Comparison of ENCODE assay signal across 1 cellular context in the genomic region with DNA sequence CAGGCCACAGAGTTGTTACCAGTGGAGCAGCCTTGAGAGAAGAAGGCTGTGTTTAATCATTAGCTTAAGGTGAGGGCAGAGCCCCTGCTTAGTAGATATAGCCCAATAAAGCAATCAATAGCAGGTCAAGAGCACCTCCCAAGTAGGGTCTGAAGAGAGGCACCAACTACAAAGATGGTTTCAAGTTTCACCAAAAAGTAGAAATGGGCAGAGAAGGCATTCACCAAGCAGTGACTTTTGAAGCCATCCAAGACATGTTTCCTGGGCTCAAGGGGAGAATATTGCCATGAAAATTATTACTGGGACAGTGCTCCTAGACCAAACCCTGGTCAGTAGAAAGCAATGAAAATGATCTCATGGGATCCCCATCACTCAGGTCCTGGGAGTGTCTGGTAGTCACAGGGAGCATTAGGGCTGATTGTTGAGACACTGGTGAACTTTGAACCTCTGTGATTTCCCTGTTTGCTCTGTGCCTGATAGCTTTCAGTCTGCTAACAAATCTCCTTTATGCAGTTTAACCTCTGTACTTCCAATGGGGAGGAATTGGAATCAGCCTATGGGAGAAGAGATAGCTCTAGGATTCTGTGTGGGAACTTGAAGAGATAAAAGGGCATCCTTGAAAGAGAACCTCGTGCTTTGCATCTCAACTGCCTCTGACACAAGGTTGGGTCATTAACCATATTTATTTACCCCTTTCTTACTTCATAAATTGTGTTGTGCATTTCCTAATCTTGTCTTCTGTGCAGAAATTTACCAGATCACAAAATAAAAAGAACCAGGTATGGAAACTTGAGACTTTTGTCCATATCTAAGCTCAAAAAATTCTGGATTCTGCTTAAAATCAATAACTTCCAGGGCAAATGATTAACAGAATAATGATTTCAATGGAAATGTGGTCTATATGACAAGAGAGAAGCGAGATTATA.
TF ChIP-seq lines count a peak whose summit lies in the region.

No MANE protein-coding gene starts in this region.

TF ChIP-seq in HepG2, 621 proteins besides CTCF, POLR2A, EP300 and RAD21 (continues in another document):
- TF ChIP-seq, protein P1, sequence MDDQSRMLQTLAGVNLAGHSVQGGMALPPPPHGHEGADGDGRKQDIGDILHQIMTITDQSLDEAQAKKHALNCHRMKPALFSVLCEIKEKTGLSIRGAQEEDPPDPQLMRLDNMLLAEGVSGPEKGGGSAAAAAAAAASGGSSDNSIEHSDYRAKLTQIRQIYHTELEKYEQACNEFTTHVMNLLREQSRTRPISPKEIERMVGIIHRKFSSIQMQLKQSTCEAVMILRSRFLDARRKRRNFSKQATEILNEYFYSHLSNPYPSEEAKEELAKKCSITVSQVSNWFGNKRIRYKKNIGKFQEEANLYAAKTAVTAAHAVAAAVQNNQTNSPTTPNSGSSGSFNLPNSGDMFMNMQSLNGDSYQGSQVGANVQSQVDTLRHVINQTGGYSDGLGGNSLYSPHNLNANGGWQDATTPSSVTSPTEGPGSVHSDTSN (CRISPR knock-in tag; IDR thresholded peaks at IDR 0.05; ENCODE audit: borderline replicate concordance) = no peak
- TF ChIP-seq, protein P2, sequence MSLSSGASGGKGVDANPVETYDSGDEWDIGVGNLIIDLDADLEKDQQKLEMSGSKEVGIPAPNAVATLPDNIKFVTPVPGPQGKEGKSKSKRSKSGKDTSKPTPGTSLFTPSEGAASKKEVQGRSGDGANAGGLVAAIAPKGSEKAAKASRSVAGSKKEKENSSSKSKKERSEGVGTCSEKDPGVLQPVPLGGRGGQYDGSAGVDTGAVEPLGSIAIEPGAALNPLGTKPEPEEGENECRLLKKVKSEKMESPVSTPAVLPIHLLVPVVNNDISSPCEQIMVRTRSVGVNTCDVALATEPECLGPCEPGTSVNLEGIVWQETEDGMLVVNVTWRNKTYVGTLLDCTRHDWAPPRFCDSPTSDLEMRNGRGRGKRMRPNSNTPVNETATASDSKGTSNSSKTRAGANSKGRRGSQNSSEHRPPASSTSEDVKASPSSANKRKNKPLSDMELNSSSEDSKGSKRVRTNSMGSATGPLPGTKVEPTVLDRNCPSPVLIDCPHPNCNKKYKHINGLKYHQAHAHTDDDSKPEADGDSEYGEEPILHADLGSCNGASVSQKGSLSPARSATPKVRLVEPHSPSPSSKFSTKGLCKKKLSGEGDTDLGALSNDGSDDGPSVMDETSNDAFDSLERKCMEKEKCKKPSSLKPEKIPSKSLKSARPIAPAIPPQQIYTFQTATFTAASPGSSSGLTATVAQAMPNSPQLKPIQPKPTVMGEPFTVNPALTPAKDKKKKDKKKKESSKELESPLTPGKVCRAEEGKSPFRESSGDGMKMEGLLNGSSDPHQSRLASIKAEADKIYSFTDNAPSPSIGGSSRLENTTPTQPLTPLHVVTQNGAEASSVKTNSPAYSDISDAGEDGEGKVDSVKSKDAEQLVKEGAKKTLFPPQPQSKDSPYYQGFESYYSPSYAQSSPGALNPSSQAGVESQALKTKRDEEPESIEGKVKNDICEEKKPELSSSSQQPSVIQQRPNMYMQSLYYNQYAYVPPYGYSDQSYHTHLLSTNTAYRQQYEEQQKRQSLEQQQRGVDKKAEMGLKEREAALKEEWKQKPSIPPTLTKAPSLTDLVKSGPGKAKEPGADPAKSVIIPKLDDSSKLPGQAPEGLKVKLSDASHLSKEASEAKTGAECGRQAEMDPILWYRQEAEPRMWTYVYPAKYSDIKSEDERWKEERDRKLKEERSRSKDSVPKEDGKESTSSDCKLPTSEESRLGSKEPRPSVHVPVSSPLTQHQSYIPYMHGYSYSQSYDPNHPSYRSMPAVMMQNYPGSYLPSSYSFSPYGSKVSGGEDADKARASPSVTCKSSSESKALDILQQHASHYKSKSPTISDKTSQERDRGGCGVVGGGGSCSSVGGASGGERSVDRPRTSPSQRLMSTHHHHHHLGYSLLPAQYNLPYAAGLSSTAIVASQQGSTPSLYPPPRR (CRISPR knock-in tag; IDR thresholded peaks at IDR 0.05; ENCODE audit: borderline replicate concordance) = peak; percentile 35; the same call in 1 of the 2 replicates
- TF ChIP-seq THYN1 (CRISPR knock-in tag; IDR thresholded peaks at IDR 0.05; ENCODE audit: borderline replicate concordance, low read depth) = no peak
- peak; percentile 45; the same call in 1 of the 2 replicates for TF ChIP-seq RXRB (CRISPR knock-in tag; IDR thresholded peaks at IDR 0.05; ENCODE audit: borderline replicate concordance)
- TF ChIP-seq ZNF563 (CRISPR knock-in tag; IDR thresholded peaks at IDR 0.05) = no peak
- no peak for TF ChIP-seq FOSL1 (CRISPR knock-in tag; IDR thresholded peaks at IDR 0.05; ENCODE audit: borderline replicate concordance)
- no peak for TF ChIP-seq XRCC5 (optimal IDR thresholded peaks at IDR 0.05; ENCODE audit: low read length)
- TF ChIP-seq GTF2F1 (IDR thresholded peaks at IDR 0.05; ENCODE audit: low read length) = no peak
- TF ChIP-seq KDM5A (IDR thresholded peaks at IDR 0.05; ENCODE audit: borderline replicate concordance, low read length) = no peak; the same call in 1 of the 2 replicates
- TF ChIP-seq NBN (conservative IDR thresholded peaks at IDR 0.05) = no peak
- no peak for TF ChIP-seq ZSCAN12 (CRISPR knock-in tag; IDR thresholded peaks at IDR 0.05)
- TF ChIP-seq, protein P3, sequence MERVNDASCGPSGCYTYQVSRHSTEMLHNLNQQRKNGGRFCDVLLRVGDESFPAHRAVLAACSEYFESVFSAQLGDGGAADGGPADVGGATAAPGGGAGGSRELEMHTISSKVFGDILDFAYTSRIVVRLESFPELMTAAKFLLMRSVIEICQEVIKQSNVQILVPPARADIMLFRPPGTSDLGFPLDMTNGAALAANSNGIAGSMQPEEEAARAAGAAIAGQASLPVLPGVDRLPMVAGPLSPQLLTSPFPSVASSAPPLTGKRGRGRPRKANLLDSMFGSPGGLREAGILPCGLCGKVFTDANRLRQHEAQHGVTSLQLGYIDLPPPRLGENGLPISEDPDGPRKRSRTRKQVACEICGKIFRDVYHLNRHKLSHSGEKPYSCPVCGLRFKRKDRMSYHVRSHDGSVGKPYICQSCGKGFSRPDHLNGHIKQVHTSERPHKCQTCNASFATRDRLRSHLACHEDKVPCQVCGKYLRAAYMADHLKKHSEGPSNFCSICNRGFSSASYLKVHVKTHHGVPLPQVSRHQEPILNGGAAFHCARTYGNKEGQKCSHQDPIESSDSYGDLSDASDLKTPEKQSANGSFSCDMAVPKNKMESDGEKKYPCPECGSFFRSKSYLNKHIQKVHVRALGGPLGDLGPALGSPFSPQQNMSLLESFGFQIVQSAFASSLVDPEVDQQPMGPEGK (CRISPR knock-in tag; IDR thresholded peaks at IDR 0.05) = no peak
- no peak for TF ChIP-seq ZNF629 (CRISPR knock-in tag; conservative IDR thresholded peaks at IDR 0.05)
- TF ChIP-seq ZNF253 (CRISPR knock-in tag; IDR thresholded peaks at IDR 0.05; ENCODE audit: borderline replicate concordance) = no peak
- TF ChIP-seq ZNF614 (CRISPR knock-in tag; IDR thresholded peaks at IDR 0.05; ENCODE audit: borderline replicate concordance) = no peak
- TF ChIP-seq ADNP (CRISPR knock-in tag; IDR thresholded peaks at IDR 0.05) = no peak
- no peak for TF ChIP-seq ATAD3A (CRISPR knock-in tag; IDR thresholded peaks at IDR 0.05)
- TF ChIP-seq, protein P4, sequence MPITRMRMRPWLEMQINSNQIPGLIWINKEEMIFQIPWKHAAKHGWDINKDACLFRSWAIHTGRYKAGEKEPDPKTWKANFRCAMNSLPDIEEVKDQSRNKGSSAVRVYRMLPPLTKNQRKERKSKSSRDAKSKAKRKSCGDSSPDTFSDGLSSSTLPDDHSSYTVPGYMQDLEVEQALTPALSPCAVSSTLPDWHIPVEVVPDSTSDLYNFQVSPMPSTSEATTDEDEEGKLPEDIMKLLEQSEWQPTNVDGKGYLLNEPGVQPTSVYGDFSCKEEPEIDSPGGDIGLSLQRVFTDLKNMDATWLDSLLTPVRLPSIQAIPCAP (CRISPR knock-in tag; IDR thresholded peaks at IDR 0.05; ENCODE audit: low read depth) = no peak
- TF ChIP-seq NKX3-1 (CRISPR knock-in tag; IDR thresholded peaks at IDR 0.05) = no peak
- TF ChIP-seq, protein P5, sequence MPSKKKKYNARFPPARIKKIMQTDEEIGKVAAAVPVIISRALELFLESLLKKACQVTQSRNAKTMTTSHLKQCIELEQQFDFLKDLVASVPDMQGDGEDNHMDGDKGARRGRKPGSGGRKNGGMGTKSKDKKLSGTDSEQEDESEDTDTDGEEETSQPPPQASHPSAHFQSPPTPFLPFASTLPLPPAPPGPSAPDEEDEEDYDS (CRISPR knock-in tag; IDR thresholded peaks at IDR 0.05) = 0 out of 2 replicates have a peak, but pooled peaks have one; percentile 41
- no peak for TF ChIP-seq SMC3 (IDR thresholded peaks at IDR 0.05; ENCODE audit: low read length)
- no peak for TF ChIP-seq ZNF552 (CRISPR knock-in tag; IDR thresholded peaks at IDR 0.05; ENCODE audit: borderline replicate concordance)
- TF ChIP-seq SOX5 (CRISPR knock-in tag; IDR thresholded peaks at IDR 0.05; ENCODE audit: borderline replicate concordance) = peak; percentile 48; the same call in 1 of the 2 replicates
- TF ChIP-seq GATAD2A (CRISPR knock-in tag; IDR thresholded peaks at IDR 0.05) = peak; percentile 52
- TF ChIP-seq CCAR2 (optimal IDR thresholded peaks at IDR 0.05; ENCODE audit: low read depth, low read length) = no peak
- TF ChIP-seq, protein P6, sequence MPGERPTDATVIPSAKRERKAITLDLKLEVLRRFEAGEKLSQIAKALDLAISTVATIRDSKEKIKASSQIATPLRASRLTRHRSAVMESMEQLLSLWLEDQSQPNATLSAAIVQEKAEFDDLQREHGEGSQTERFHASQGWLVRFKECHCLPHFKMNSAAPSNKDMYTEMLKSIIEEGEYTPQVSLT (CRISPR knock-in tag; IDR thresholded peaks at IDR 0.05; ENCODE audit: borderline replicate concordance, low read depth) = no peak
- no peak for TF ChIP-seq ZFP82 (CRISPR knock-in tag; IDR thresholded peaks at IDR 0.05; ENCODE audit: borderline replicate concordance)
- no peak for TF ChIP-seq SOX13 (IDR thresholded peaks at IDR 0.05)
- TF ChIP-seq SOX13 (CRISPR knock-in tag; conservative IDR thresholded peaks at IDR 0.05 in 1 of 2, IDR thresholded peaks at IDR 0.05 in 1 of 2) = peak in 1 of 2 experiments; percentile 64; a peak in 2 of 4 replicates
- TF ChIP-seq ZNF460 (CRISPR knock-in tag; IDR thresholded peaks at IDR 0.05; ENCODE audit: borderline replicate concordance) = no peak
- TF ChIP-seq, protein P7, sequence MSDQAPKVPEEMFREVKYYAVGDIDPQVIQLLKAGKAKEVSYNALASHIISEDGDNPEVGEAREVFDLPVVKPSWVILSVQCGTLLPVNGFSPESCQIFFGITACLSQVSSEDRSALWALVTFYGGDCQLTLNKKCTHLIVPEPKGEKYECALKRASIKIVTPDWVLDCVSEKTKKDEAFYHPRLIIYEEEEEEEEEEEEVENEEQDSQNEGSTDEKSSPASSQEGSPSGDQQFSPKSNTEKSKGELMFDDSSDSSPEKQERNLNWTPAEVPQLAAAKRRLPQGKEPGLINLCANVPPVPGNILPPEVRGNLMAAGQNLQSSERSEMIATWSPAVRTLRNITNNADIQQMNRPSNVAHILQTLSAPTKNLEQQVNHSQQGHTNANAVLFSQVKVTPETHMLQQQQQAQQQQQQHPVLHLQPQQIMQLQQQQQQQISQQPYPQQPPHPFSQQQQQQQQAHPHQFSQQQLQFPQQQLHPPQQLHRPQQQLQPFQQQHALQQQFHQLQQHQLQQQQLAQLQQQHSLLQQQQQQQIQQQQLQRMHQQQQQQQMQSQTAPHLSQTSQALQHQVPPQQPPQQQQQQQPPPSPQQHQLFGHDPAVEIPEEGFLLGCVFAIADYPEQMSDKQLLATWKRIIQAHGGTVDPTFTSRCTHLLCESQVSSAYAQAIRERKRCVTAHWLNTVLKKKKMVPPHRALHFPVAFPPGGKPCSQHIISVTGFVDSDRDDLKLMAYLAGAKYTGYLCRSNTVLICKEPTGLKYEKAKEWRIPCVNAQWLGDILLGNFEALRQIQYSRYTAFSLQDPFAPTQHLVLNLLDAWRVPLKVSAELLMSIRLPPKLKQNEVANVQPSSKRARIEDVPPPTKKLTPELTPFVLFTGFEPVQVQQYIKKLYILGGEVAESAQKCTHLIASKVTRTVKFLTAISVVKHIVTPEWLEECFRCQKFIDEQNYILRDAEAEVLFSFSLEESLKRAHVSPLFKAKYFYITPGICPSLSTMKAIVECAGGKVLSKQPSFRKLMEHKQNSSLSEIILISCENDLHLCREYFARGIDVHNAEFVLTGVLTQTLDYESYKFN (CRISPR knock-in tag; conservative IDR thresholded peaks at IDR 0.05) = peak; percentile 88
- TF ChIP-seq ZKSCAN1 (IDR thresholded peaks at IDR 0.05; ENCODE audit: low read length) = no peak
- peak; percentile 26; the same call in 1 of the 2 replicates for TF ChIP-seq CHD4 (IDR thresholded peaks at IDR 0.05; ENCODE audit: borderline replicate concordance, low read length)
- TF ChIP-seq HDAC6 (IDR thresholded peaks at IDR 0.05; ENCODE audit: low read depth, low read length) = no peak
- peak; percentile 50; the same call in 1 of the 2 replicates for TF ChIP-seq HDAC2 (CRISPR knock-in tag; IDR thresholded peaks at IDR 0.05)
- TF ChIP-seq, protein P8, sequence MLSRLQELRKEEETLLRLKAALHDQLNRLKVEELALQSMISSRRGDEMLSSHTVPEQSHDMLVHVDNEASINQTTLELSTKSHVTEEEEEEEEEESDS (CRISPR knock-in tag; IDR thresholded peaks at IDR 0.05; ENCODE audit: borderline replicate concordance) = no peak
- no peak for TF ChIP-seq MTA1 (CRISPR knock-in tag; IDR thresholded peaks at IDR 0.05; ENCODE audit: borderline replicate concordance)
- no peak for TF ChIP-seq SMYD3 (CRISPR knock-in tag; IDR thresholded peaks at IDR 0.05)
- TF ChIP-seq STAT5B (CRISPR knock-in tag; IDR thresholded peaks at IDR 0.05) = no peak
- no peak for TF ChIP-seq LCORL (IDR thresholded peaks at IDR 0.05)
- TF ChIP-seq LCORL (CRISPR knock-in tag; IDR thresholded peaks at IDR 0.05) = peak; percentile 41; the same call in 1 of the 2 replicates
- TF ChIP-seq, protein P9, sequence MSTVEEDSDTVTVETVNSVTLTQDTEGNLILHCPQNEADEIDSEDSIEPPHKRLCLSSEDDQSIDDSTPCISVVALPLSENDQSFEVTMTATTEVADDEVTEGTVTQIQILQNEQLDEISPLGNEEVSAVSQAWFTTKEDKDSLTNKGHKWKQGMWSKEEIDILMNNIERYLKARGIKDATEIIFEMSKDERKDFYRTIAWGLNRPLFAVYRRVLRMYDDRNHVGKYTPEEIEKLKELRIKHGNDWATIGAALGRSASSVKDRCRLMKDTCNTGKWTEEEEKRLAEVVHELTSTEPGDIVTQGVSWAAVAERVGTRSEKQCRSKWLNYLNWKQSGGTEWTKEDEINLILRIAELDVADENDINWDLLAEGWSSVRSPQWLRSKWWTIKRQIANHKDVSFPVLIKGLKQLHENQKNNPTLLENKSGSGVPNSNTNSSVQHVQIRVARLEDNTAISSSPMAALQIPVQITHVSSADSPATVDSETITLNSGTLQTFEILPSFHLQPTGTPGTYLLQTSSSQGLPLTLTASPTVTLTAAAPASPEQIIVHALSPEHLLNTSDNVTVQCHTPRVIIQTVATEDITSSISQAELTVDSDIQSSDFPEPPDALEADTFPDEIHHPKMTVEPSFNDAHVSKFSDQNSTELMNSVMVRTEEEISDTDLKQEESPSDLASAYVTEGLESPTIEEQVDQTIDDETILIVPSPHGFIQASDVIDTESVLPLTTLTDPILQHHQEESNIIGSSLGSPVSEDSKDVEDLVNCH (CRISPR knock-in tag; IDR thresholded peaks at IDR 0.05) = no peak
